ENCODE assay signal across 1 cellular context in genomic region chr10:122113161-122113944, GRCh38.
TF ChIP-seq lines count a peak whose summit lies in the region.

No MANE protein-coding gene starts in this region.

TF ChIP-seq in HepG2, 621 proteins besides CTCF, POLR2A, EP300 and RAD21 (continued from another document and continues in another):
- TF ChIP-seq, protein P1, sequence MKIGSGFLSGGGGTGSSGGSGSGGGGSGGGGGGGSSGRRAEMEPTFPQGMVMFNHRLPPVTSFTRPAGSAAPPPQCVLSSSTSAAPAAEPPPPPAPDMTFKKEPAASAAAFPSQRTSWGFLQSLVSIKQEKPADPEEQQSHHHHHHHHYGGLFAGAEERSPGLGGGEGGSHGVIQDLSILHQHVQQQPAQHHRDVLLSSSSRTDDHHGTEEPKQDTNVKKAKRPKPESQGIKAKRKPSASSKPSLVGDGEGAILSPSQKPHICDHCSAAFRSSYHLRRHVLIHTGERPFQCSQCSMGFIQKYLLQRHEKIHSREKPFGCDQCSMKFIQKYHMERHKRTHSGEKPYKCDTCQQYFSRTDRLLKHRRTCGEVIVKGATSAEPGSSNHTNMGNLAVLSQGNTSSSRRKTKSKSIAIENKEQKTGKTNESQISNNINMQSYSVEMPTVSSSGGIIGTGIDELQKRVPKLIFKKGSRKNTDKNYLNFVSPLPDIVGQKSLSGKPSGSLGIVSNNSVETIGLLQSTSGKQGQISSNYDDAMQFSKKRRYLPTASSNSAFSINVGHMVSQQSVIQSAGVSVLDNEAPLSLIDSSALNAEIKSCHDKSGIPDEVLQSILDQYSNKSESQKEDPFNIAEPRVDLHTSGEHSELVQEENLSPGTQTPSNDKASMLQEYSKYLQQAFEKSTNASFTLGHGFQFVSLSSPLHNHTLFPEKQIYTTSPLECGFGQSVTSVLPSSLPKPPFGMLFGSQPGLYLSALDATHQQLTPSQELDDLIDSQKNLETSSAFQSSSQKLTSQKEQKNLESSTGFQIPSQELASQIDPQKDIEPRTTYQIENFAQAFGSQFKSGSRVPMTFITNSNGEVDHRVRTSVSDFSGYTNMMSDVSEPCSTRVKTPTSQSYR (CRISPR knock-in tag; IDR thresholded peaks at IDR 0.05; ENCODE audit: borderline replicate concordance), result no peak
- TF ChIP-seq ZNF232 (CRISPR knock-in tag; IDR thresholded peaks at IDR 0.05; ENCODE audit: borderline replicate concordance), result peak; percentile 32; the same call in 1 of the 2 replicates
- no peak for TF ChIP-seq ZBTB49 (CRISPR knock-in tag; IDR thresholded peaks at IDR 0.05; ENCODE audit: borderline replicate concordance)
- no peak for TF ChIP-seq TBX3 (IDR thresholded peaks at IDR 0.05; ENCODE audit: borderline replicate concordance)
- TF ChIP-seq HMGXB4 (CRISPR knock-in tag; IDR thresholded peaks at IDR 0.05; ENCODE audit: borderline replicate concordance in 1 of 2, low read depth in 1 of 2), result peak; percentile 87 to 94
- no peak for TF ChIP-seq ZHX1 (CRISPR knock-in tag; IDR thresholded peaks at IDR 0.05; ENCODE audit: low read depth)
- no peak for TF ChIP-seq ZNF383 (CRISPR knock-in tag; IDR thresholded peaks at IDR 0.05; ENCODE audit: borderline replicate concordance)
- TF ChIP-seq, protein P2, sequence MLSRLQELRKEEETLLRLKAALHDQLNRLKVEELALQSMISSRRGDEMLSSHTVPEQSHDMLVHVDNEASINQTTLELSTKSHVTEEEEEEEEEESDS (CRISPR knock-in tag; IDR thresholded peaks at IDR 0.05; ENCODE audit: borderline replicate concordance), result no peak
- TF ChIP-seq STAG1 (CRISPR knock-in tag; IDR thresholded peaks at IDR 0.05), result peak; percentile 53
- no peak for TF ChIP-seq ZNF205 (CRISPR knock-in tag; IDR thresholded peaks at IDR 0.05)
- TF ChIP-seq IRF2 (CRISPR knock-in tag; IDR thresholded peaks at IDR 0.05), result no peak
- TF ChIP-seq, protein P3, sequence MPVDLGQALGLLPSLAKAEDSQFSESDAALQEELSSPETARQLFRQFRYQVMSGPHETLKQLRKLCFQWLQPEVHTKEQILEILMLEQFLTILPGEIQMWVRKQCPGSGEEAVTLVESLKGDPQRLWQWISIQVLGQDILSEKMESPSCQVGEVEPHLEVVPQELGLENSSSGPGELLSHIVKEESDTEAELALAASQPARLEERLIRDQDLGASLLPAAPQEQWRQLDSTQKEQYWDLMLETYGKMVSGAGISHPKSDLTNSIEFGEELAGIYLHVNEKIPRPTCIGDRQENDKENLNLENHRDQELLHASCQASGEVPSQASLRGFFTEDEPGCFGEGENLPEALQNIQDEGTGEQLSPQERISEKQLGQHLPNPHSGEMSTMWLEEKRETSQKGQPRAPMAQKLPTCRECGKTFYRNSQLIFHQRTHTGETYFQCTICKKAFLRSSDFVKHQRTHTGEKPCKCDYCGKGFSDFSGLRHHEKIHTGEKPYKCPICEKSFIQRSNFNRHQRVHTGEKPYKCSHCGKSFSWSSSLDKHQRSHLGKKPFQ (CRISPR knock-in tag; IDR thresholded peaks at IDR 0.05; ENCODE audit: insufficient replicate concordance), result no peak
- TF ChIP-seq FOXA3 (CRISPR knock-in tag; IDR thresholded peaks at IDR 0.05), result no peak
- 0 out of 2 replicates have a peak, but pooled peaks have one; percentile 34 for TF ChIP-seq ZNF138 (CRISPR knock-in tag; IDR thresholded peaks at IDR 0.05; ENCODE audit: low read depth)
- peak; percentile 57 for TF ChIP-seq XRCC5 (optimal IDR thresholded peaks at IDR 0.05; ENCODE audit: low read length)
- peak in 1 of 2 experiments; percentile 29; a peak in 1 of 4 replicates for TF ChIP-seq KLF16 (CRISPR knock-in tag; IDR thresholded peaks at IDR 0.05)
- peak; percentile 63; the same call in 1 of the 2 replicates for TF ChIP-seq ZNF709 (CRISPR knock-in tag; IDR thresholded peaks at IDR 0.05)
- TF ChIP-seq SRSF1 (optimal IDR thresholded peaks at IDR 0.05; ENCODE audit: low read depth, low read length), result peak; percentile 31
- no peak for TF ChIP-seq KLF13 (CRISPR knock-in tag; IDR thresholded peaks at IDR 0.05)
- TF ChIP-seq, protein P4, sequence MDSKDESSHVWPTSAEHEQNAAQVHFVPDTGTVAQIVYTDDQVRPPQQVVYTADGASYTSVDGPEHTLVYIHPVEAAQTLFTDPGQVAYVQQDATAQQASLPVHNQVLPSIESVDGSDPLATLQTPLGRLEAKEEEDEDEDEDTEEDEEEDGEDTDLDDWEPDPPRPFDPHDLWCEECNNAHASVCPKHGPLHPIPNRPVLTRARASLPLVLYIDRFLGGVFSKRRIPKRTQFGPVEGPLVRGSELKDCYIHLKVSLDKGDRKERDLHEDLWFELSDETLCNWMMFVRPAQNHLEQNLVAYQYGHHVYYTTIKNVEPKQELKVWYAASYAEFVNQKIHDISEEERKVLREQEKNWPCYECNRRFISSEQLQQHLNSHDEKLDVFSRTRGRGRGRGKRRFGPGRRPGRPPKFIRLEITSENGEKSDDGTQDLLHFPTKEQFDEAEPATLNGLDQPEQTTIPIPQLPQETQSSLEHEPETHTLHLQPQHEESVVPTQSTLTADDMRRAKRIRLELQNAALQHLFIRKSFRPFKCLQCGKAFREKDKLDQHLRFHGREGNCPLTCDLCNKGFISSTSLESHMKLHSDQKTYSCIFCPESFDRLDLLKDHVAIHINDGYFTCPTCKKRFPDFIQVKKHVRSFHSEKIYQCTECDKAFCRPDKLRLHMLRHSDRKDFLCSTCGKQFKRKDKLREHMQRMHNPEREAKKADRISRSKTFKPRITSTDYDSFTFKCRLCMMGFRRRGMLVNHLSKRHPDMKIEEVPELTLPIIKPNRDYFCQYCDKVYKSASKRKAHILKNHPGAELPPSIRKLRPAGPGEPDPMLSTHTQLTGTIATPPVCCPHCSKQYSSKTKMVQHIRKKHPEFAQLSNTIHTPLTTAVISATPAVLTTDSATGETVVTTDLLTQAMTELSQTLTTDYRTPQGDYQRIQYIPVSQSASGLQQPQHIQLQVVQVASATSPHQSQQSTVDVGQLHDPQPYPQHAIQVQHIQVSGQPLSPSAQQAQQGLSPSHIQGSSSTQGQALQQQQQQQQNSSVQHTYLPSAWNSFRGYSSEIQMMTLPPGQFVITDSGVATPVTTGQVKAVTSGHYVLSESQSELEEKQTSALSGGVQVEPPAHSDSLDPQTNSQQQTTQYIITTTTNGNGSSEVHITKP (CRISPR knock-in tag; IDR thresholded peaks at IDR 0.05; ENCODE audit: low read depth), result 0 out of 2 replicates have a peak, but pooled peaks have one; percentile 36
- TF ChIP-seq, protein P5, sequence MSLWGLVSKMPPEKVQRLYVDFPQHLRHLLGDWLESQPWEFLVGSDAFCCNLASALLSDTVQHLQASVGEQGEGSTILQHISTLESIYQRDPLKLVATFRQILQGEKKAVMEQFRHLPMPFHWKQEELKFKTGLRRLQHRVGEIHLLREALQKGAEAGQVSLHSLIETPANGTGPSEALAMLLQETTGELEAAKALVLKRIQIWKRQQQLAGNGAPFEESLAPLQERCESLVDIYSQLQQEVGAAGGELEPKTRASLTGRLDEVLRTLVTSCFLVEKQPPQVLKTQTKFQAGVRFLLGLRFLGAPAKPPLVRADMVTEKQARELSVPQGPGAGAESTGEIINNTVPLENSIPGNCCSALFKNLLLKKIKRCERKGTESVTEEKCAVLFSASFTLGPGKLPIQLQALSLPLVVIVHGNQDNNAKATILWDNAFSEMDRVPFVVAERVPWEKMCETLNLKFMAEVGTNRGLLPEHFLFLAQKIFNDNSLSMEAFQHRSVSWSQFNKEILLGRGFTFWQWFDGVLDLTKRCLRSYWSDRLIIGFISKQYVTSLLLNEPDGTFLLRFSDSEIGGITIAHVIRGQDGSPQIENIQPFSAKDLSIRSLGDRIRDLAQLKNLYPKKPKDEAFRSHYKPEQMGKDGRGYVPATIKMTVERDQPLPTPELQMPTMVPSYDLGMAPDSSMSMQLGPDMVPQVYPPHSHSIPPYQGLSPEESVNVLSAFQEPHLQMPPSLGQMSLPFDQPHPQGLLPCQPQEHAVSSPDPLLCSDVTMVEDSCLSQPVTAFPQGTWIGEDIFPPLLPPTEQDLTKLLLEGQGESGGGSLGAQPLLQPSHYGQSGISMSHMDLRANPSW (CRISPR knock-in tag; IDR thresholded peaks at IDR 0.05; ENCODE audit: borderline replicate concordance), result peak; percentile 59; the same call in 1 of the 2 replicates
- no peak for TF ChIP-seq NAIF1 (CRISPR knock-in tag; IDR thresholded peaks at IDR 0.05; ENCODE audit: borderline replicate concordance)
- TF ChIP-seq AKAP8 (CRISPR knock-in tag; IDR thresholded peaks at IDR 0.05), result no peak
- TF ChIP-seq ZSCAN9 (CRISPR knock-in tag; IDR thresholded peaks at IDR 0.05; ENCODE audit: borderline replicate concordance), result no peak
- TF ChIP-seq ZBTB37 (CRISPR knock-in tag; IDR thresholded peaks at IDR 0.05), result 0 out of 2 replicates have a peak, but pooled peaks have one; percentile 43
- TF ChIP-seq ZNF644 (CRISPR knock-in tag; IDR thresholded peaks at IDR 0.05; ENCODE audit: low read depth), result no peak
- no peak for TF ChIP-seq ARID2 (CRISPR knock-in tag; IDR thresholded peaks at IDR 0.05; ENCODE audit: borderline replicate concordance)
- TF ChIP-seq SNRNP70 (IDR thresholded peaks at IDR 0.05; ENCODE audit: low read depth, low read length), result no peak
- TF ChIP-seq HDAC1 (CRISPR knock-in tag; IDR thresholded peaks at IDR 0.05), result peak; percentile 41; the same call in 1 of the 2 replicates
- no peak for TF ChIP-seq RELA (CRISPR knock-in tag; IDR thresholded peaks at IDR 0.05)
- peak; percentile 60; the same call in 1 of the 2 replicates for TF ChIP-seq ZFP36L1 (CRISPR knock-in tag; IDR thresholded peaks at IDR 0.05)
- TF ChIP-seq MYPOP (CRISPR knock-in tag; IDR thresholded peaks at IDR 0.05), result peak; percentile 59; the same call in 1 of the 2 replicates
- peak; percentile 64; the same call in 1 of the 2 replicates for TF ChIP-seq ZNF780A (CRISPR knock-in tag; IDR thresholded peaks at IDR 0.05)
- TF ChIP-seq ZNF792 (CRISPR knock-in tag; IDR thresholded peaks at IDR 0.05), result no peak
- no peak for TF ChIP-seq ZNF83 (CRISPR knock-in tag; IDR thresholded peaks at IDR 0.05; ENCODE audit: borderline replicate concordance)
- peak; percentile 54; the same call in 1 of the 2 replicates for TF ChIP-seq NPAS2 (CRISPR knock-in tag; IDR thresholded peaks at IDR 0.05; ENCODE audit: borderline replicate concordance)
- TF ChIP-seq GZF1 (CRISPR knock-in tag; IDR thresholded peaks at IDR 0.05), result 0 out of 2 replicates have a peak, but pooled peaks have one; percentile 13
- TF ChIP-seq ZNF589 (CRISPR knock-in tag; conservative IDR thresholded peaks at IDR 0.05), result peak; percentile 28; the same call in 1 of the 2 replicates
